9 cellular contexts compared by ENCODE assay signal in the genomic region with DNA sequence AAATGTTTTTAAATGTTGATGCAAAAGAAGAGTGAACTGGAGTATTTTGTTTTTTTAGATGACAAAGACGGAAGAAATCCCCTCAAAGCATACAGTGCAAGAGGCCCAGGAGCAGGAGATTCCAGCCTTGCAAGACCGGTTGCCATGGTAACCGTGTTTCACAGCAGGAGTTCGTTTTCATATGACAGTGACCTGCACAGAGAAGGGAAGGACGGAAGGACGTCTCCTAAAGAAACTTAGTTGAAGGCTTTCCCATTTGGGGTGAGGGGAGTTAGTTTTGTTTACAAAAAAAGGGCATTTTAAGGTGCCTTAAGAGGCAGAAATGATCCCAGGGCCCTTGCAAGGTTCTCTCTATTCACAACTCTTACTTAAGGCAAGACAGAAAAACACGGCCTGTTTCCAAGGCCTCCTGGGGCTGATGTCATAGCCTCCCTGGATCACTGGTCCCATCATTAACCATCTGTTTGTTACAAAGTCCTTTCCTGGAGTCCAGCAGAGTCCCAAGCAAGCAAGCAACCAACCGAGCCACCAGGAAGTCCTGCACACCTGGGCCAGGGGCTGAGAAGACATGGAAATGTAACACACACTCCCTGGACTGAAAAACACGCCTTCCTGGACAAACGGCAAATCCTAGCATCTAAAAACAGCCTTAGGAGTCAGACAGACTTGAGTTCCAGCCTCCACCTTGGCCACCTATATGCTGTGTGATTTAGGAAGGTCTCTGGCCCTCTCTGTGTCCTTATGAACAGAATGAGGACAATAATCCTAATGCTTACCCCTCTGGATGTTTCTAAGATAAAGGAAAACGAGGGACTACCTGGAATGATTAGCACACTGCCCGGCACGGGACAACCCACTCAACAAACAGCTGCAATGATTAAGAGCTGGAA. TPM values are rescaled to one million over a fixed set of nuclear protein-coding genes. Genes with fewer than 3 reads are reported as not detected.
A peak's percentile ranks its signal among the peaks of the same experiment; 100 is the strongest.
DNase-seq lines count a peak whose midpoint lies in the region; ATAC-seq and TF ChIP-seq lines count a peak whose summit lies in the region.
"Had no signal": no experiment of that assay in that cellular context is flagged by ENCODE, and none has a peak within 500 bp of the region (broad histone marks: within the 10 kb centered on the region; RNA-seq: fewer than 3 reads in every experiment).

No MANE protein-coding gene starts in this region.

- CTCF ChIA-PET in CD4-positive, alpha-beta T cell (lab: Charles Lee) = no interaction called here

- H3K36me3 Mint-ChIP-seq in CD4-positive, alpha-beta T cell (ENCODE audit: low read depth) = no peaks in the 10 kb centered on the region

- peaks cover 5% of the 10 kb centered on the region for H3K27me3 Mint-ChIP-seq in CD4-positive, alpha-beta T cell

- H3K4me3 Mint-ChIP-seq in CD4-positive, alpha-beta T cell = peak overlapping the region; percentile 80

- no peak for TF ChIP-seq CTCF in CD4-positive, alpha-beta T cell (IDR thresholded peaks at IDR 0.05)
- no peak for TF ChIP-seq CTCF in neural cell (IDR thresholded peaks at IDR 0.05; ENCODE audit: poor library complexity, severe bottlenecking)

- peaks cover 9% of the 10 kb centered on the region for H3F3A ChIP-seq in neural cell (ENCODE audit: insufficient read depth, low read length, poor library complexity, severe bottlenecking)

- H3K79me2 ChIP-seq in neural cell (replicated peaks; ENCODE audit: insufficient read depth, low read length) = no peaks in the 10 kb centered on the region

- no peaks in the 10 kb centered on the region for H3K9me3 ChIP-seq in CD4-positive, alpha-beta T cell (ENCODE audit: control insufficient read depth, low read length)
- H3K9me3 ChIP-seq in neural cell (ENCODE audit: low read length) = no peaks in the 10 kb centered on the region

- DNase-seq in CD4-positive, alpha-beta T cell = no peak
- DNase-seq in NCI-H146 treated with DMSO at 0.1 percent for 48 hours (lab: John Stamatoyannopoulos, UW; ENCODE audit: unreplicated experiment) (peak; percentile 9), dedifferentiated amniotic fluid mesenchymal stem cell (ENCODE audit: extremely low spot score) (peak; percentile 59), occipital lobe (lab: John Stamatoyannopoulos, UW) (no peak)
- DNase-seq in stimulated activated CD4-positive, alpha-beta T cell treated with anti-CD3 and anti-CD28 coated beads, Interleukin-2, amount 100 ng/mL, for 48 hours = no peak

- H2AFZ ChIP-seq in neural cell (ENCODE audit: low read depth, low read length) = peak overlapping the region; percentile 42

- TF ChIP-seq EP300 in neural cell (conservative IDR thresholded peaks at IDR 0.05; ENCODE audit: poor library complexity, severe bottlenecking) = peak; percentile 27

- H3K4me1 Mint-ChIP-seq in CD4-positive, alpha-beta T cell (ENCODE audit: low read depth) = peaks cover 36% of the 10 kb centered on the region

- no peak overlapping the region for H3K27ac Mint-ChIP-seq in CD4-positive, alpha-beta T cell

- H3K27me3 ChIP-seq in CD4-positive, alpha-beta T cell (ENCODE audit: control insufficient read depth, insufficient read depth, low read length) = no peaks in the 10 kb centered on the region
- H3K27me3 ChIP-seq in neural cell (ENCODE audit: insufficient read depth, low read depth, low read length) = no peaks in the 10 kb centered on the region

- no peak for ATAC-seq in CD4-positive, alpha-beta T cell (ENCODE audit: poor library complexity)
- ATAC-seq in HG03097 (IDR thresholded peaks at IDR 0.05; ENCODE audit: low FRiP score, unreplicated experiment) = no peak
- no peak for ATAC-seq in GM21423 (IDR thresholded peaks at IDR 0.05; ENCODE audit: unreplicated experiment)
- ATAC-seq: left lobe of liver had no signal

- no peaks in the 10 kb centered on the region for H3K36me3 ChIP-seq in neural cell (ENCODE audit: insufficient read depth, low read length)

- H3K9me3 Mint-ChIP-seq in CD4-positive, alpha-beta T cell = no peaks in the 10 kb centered on the region

- no peaks in the 10 kb centered on the region for H3K9me2 ChIP-seq in neural cell (ENCODE audit: insufficient read depth, low read length)

- TF ChIP-seq RAD21 in neural cell (conservative IDR thresholded peaks at IDR 0.05) = no peak

- H3K9ac ChIP-seq in neural cell (ENCODE audit: low read length) = peak overlapping the region; percentile 74

- POLR2A ChIA-PET in CD4-positive, alpha-beta T cell (lab: Charles Lee) = no interaction called here

- H4K20me1 ChIP-seq in neural cell (ENCODE audit: insufficient read depth) = no peaks in the 10 kb centered on the region

- H3K4me3 ChIP-seq in neural cell (ENCODE audit: low read length) = peak overlapping the region; percentile 55

- H3K4me2 ChIP-seq in neural cell (ENCODE audit: low read length) = peak overlapping the region; percentile 54

- intact Hi-C loops in CD4-positive, alpha-beta T cell (cut with DNase I, micrococcal nuclease) = loop anchor here in 1 of 2 experiments (10.0 kb wide), 2 partner anchors 322 to 602 kb away; no protein-coding TSS in a partner anchor

- H3K27ac ChIP-seq in CD4-positive, alpha-beta T cell (ENCODE audit: low read depth, low read length) = no peak overlapping the region
- H3K27ac ChIP-seq in neural cell (ENCODE audit: low read length) = peak overlapping the region; percentile 97

TF ChIP-seq in neural cell, 6 proteins besides CTCF, POLR2A, EP300 and RAD21:
- TF ChIP-seq, protein P1, sequence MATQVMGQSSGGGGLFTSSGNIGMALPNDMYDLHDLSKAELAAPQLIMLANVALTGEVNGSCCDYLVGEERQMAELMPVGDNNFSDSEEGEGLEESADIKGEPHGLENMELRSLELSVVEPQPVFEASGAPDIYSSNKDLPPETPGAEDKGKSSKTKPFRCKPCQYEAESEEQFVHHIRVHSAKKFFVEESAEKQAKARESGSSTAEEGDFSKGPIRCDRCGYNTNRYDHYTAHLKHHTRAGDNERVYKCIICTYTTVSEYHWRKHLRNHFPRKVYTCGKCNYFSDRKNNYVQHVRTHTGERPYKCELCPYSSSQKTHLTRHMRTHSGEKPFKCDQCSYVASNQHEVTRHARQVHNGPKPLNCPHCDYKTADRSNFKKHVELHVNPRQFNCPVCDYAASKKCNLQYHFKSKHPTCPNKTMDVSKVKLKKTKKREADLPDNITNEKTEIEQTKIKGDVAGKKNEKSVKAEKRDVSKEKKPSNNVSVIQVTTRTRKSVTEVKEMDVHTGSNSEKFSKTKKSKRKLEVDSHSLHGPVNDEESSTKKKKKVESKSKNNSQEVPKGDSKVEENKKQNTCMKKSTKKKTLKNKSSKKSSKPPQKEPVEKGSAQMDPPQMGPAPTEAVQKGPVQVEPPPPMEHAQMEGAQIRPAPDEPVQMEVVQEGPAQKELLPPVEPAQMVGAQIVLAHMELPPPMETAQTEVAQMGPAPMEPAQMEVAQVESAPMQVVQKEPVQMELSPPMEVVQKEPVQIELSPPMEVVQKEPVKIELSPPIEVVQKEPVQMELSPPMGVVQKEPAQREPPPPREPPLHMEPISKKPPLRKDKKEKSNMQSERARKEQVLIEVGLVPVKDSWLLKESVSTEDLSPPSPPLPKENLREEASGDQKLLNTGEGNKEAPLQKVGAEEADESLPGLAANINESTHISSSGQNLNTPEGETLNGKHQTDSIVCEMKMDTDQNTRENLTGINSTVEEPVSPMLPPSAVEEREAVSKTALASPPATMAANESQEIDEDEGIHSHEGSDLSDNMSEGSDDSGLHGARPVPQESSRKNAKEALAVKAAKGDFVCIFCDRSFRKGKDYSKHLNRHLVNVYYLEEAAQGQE (IDR thresholded peaks at IDR 0.05; ENCODE audit: borderline replicate concordance) = peak; percentile 77
- TF ChIP-seq MXI1 (conservative IDR thresholded peaks at IDR 0.05; ENCODE audit: poor library complexity, severe bottlenecking) = no peak
- no peak for TF ChIP-seq SMC3 (conservative IDR thresholded peaks at IDR 0.05; ENCODE audit: poor library complexity)
- no peak for TF ChIP-seq EZH2 (IDR thresholded peaks at IDR 0.05; ENCODE audit: borderline replicate concordance, insufficient read depth, low read length, poor library complexity, severe bottlenecking)
- no peak for TF ChIP-seq POLR2AphosphoS5 (IDR thresholded peaks at IDR 0.05)
- peak; percentile 22 for TF ChIP-seq TAF1 (IDR thresholded peaks at IDR 0.05; ENCODE audit: low read depth)

RNA-seq across cellular contexts. Expression of a gene that starts 30.3 kb away (rescaled TPM):
- 1 to 10 TPM; 2.4 to 2.8 TPM for total RNA-seq in CD4-positive, alpha-beta T cell
- polyA plus RNA-seq in neural cell = 0.84 and 0.87 TPM in 2 replicates
- 2.9 and 4.2 TPM in 2 replicates for polyA minus RNA-seq in neural cell
- total RNA-seq in occipital lobe = 1.1 TPM

Comparison
In these comparisons a context has a peak if more than half of its experiments do, and no peak if none do; other contexts are left out.
1. DNase-seq: peak in NCI-H146 treated with DMSO at 0.1 percent for 48 hours (single experiment) and dedifferentiated amniotic fluid mesenchymal stem cell (single experiment); none in CD4-positive, alpha-beta T cell (0 of 10), stimulated activated CD4-positive, alpha-beta T cell treated with anti-CD3 and anti-CD28 coated beads, Interleukin-2, amount 100 ng/mL, for 48 hours (0 of 2) and occipital lobe (single experiment).